ENCODE assay signal across 8 cellular contexts in the genomic region with DNA sequence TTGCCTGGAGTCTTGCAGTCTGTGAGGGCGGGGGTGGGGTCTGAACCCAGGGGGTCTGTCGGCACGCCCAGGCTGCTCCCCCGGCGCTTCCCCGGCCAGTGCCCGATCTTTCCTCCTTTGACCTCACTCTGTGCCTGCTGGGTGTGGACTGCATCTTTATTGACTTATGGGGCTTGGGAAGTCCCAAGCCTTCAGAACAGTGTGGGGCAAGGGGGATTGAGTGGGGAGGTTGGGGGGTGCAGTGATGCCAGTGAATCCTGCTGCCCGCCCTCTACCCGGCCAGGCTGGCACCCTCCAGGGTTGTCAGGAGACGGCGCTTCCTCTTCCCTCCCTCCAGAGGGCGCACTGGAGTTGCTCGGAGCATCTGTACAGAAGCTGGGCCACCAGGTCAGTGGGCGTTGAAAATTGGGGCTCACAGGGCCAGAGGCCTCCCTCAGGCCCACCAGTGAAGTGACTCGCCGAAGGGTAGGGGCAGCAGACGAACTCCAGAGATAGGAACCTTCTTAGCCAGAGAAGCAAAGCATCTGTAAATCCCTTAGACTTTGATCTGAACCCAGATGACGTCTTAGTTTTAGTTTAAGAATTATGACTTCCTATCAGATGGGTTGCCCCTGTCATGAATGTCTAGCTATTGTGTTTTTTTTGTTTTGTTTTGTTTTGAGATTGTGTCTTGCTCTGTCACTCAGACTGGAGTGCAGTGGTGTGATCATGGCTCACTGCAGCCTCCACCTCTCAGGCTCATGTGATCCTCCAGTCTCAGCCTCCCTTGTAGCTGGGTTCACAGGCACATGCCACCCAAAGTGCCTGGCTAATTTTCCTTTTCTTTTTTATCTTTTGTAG.
A peak's percentile ranks its signal among the peaks of the same experiment; 100 is the strongest.
DNase-seq lines count a peak whose midpoint lies in the region; ATAC-seq and TF ChIP-seq lines count a peak whose summit lies in the region.

No MANE protein-coding gene starts in this region.

- peak; percentile 71 for TF ChIP-seq CTCF in fibroblast of villous mesenchyme (IDR thresholded peaks at IDR 0.05; ENCODE audit: insufficient read depth, low read depth, low read length)

- ATAC-seq in HG03571 (IDR thresholded peaks at IDR 0.05; ENCODE audit: unreplicated experiment): no peak

- H3K4me3 ChIP-seq in fibroblast of villous mesenchyme (ENCODE audit: low read depth, low read length): no peak overlapping the region

- DNase-seq in NCI-H2196 (lab: John Stamatoyannopoulos, UW; ENCODE audit: unreplicated experiment) (peak; percentile 40), NCI-H2196 treated with DMSO at 0.1 percent for 48 hours (lab: John Stamatoyannopoulos, UW; ENCODE audit: unreplicated experiment) (no peak), NCI-H748 treated with DMSO at 0.1 percent for 48 hours (lab: John Stamatoyannopoulos, UW) (peak; percentile 0), activated T-cell treated with anti-CD3 and anti-CD28 coated beads for 48 hours (ENCODE audit: low read depth) (peak; percentile 48), fibroblast of villous mesenchyme (ENCODE audit: low read depth) (peak; percentile 32), pons (ENCODE audit: low spot score) (peak; percentile 56), NCI-H510A (lab: John Stamatoyannopoulos, UW) (no peak)

Comparison
In these comparisons a context has a peak if more than half of its experiments do, and no peak if none do; other contexts are left out.
1. DNase-seq: peak in NCI-H2196 (single experiment), NCI-H748 treated with DMSO at 0.1 percent for 48 hours (single experiment), activated T-cell treated with anti-CD3 and anti-CD28 coated beads for 48 hours (single experiment), fibroblast of villous mesenchyme (single experiment) and pons (single experiment); none in NCI-H2196 treated with DMSO at 0.1 percent for 48 hours (single experiment) and NCI-H510A (single experiment).